ENCODE assay signal across 1 cellular context in genomic region chr3:46854543-46854942, GRCh38.
A peak's percentile ranks its signal among the peaks of the same experiment; 100 is the strongest.
TF ChIP-seq lines count a peak whose summit lies in the region.

No MANE protein-coding gene starts in this region.

TF ChIP-seq in GM12878, 131 proteins besides CTCF, POLR2A, EP300 and RAD21:
- TF ChIP-seq SMC3 (IDR thresholded peaks at IDR 0.05; ENCODE audit: borderline replicate concordance, low read length) (peak; percentile 16; the same call in 1 of the 2 replicates), CHD1 (IDR thresholded peaks at IDR 0.05; ENCODE audit: low read depth, low read length) (no peak)
